ENCODE assay signal across 1 cellular context in the genomic region with DNA sequence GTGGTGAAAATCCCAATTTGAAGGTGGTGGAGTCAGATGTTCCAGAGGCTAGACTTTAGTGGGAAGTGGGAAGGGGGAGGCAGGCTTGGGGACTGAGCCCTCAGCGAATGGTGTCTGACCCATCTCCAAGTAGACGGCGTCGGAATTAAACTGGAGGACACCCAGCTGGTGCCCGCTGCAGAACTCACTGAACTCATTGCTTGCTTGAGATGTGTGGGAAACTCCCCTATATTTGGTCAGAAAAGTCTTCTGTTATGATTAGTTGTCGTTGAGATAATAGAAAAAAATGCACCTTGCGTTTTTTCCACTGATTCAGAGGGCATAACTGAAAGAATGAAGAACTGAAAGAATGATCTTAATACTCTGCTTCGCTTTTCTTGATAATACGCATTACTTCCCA.
TF ChIP-seq lines count a peak whose summit lies in the region.

No MANE protein-coding gene starts in this region.

TF ChIP-seq in GM12878, 131 proteins besides CTCF, POLR2A, EP300 and RAD21:
- TF ChIP-seq STAT1 (conservative IDR thresholded peaks at IDR 0.05) (no peak), JUNB (IDR thresholded peaks at IDR 0.05) (peak; percentile 27; the same call in 1 of the 2 replicates)
TF ChIP-seq in GM12878: peak in this region for 1.
